In the genomic region with DNA sequence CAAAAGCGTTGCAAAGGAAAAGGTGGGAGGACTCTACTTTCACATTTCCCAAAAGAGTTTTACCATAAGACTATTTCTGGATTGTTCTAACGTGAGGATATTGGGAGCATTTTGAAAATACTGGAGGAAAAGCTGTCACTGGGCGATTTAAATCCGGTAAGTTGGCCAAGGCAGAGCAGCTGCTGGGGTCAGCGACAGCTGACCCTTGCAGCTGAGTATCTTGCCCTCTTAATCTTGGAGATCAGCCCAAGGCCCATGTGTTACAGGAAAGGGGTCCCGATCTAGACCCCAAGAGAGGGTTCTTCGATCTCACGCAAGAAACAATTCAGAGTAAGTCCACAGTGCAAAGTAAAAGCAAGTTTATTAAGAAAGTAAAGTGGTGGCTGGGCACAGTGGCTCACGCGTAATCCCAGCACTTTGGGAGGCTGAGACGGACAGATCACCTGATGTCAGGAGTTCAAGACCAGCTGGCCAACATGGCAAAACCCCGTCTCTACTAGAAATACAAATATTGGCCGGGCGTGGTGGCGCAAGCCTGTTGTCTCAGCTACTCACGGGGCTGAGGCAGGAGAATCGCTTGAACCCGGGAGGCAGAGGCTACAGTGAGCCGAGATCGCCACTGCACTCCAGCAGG, we compare ENCODE assay signal across 8 cellular contexts. TPM values are rescaled to one million over a fixed set of nuclear protein-coding genes. Genes with fewer than 3 reads are reported as not detected.
DNase-seq lines count a peak whose midpoint lies in the region; ATAC-seq and TF ChIP-seq lines count a peak whose summit lies in the region.

No MANE protein-coding gene starts in this region.

- H3K4me1 Mint-ChIP-seq in progenitor cell of endocrine pancreas (ENCODE audit: low read depth), result peaks cover 31% of the 10 kb centered on the region

- no peak overlapping the region for H3K27ac ChIP-seq in SK-N-MC

- DNase-seq in G401 (ENCODE audit: low spot score), result peak; percentile 25
- DNase-seq in SK-N-MC (ENCODE audit: low read depth, low spot score), result no peak
- peak; percentile 66 for DNase-seq in globus pallidus (ENCODE audit: low spot score)
- no peak for DNase-seq in progenitor cell of endocrine pancreas (ENCODE audit: low spot score, unreplicated experiment)
- DNase-seq in stimulated activated CD8-positive, alpha-beta memory T cell treated with anti-CD3 and anti-CD28 coated beads, Interleukin-4, amount 100 ng/mL, for 48 hours, result no peak

- peaks cover 1% of the 10 kb centered on the region for H3K36me3 Mint-ChIP-seq in progenitor cell of endocrine pancreas (ENCODE audit: insufficient read depth)

- H3K4me3 Mint-ChIP-seq in progenitor cell of endocrine pancreas (ENCODE audit: low read depth), result peak overlapping the region; percentile 78

- peak overlapping the region; percentile 61 for H3K9ac ChIP-seq in SK-N-MC (ENCODE audit: insufficient read length)

- H3K27me3 Mint-ChIP-seq in progenitor cell of endocrine pancreas, result peaks cover 5% of the 10 kb centered on the region

- ATAC-seq in HG03159 (IDR thresholded peaks at IDR 0.05; ENCODE audit: unreplicated experiment) (no peak), HG03378 (IDR thresholded peaks at IDR 0.05; ENCODE audit: unreplicated experiment) (no peak), HG02642 (IDR thresholded peaks at IDR 0.05; ENCODE audit: poor library complexity, unreplicated experiment) (no peak)

- no peaks in the 10 kb centered on the region for H3K9me3 ChIP-seq in SK-N-MC (ENCODE audit: low read depth, low read length)

- H3K9me3 Mint-ChIP-seq in progenitor cell of endocrine pancreas (ENCODE audit: low read depth), result no peaks in the 10 kb centered on the region

- H3K27ac Mint-ChIP-seq in progenitor cell of endocrine pancreas, result peak overlapping the region; percentile 90

- in situ Hi-C loops in G401 (cut with HindIII; ENCODE audit: low sequenced_read_pairs), result no loop called here

- no peaks in the 10 kb centered on the region for H3K36me3 ChIP-seq in SK-N-MC (ENCODE audit: insufficient read depth, low read length)

- TF ChIP-seq CTCF in progenitor cell of endocrine pancreas (IDR thresholded peaks at IDR 0.05; ENCODE audit: unreplicated experiment), result no peak

- H3K4me3 ChIP-seq in SK-N-MC, result peak overlapping the region; percentile 78

RNA-seq across cellular contexts. Expression of gene ST3GAL5, which starts 1.0 kb away (rescaled TPM):
- 99.2 and 118 TPM in 2 replicates for total RNA-seq in G401 (2014; rRNA removed; shearing (Covaris generic))
- total RNA-seq in progenitor cell of endocrine pancreas, result 27.3 and 32.5 TPM in 2 replicates

Comparison
In these comparisons a context has a peak if more than half of its experiments do, and no peak if none do; other contexts are left out.
1. DNase-seq: peak in G401 (single experiment) and globus pallidus (single experiment); none in SK-N-MC (single experiment), progenitor cell of endocrine pancreas (single experiment) and stimulated activated CD8-positive, alpha-beta memory T cell treated with anti-CD3 and anti-CD28 coated beads, Interleukin-4, amount 100 ng/mL, for 48 hours (single experiment).